ENCODE assay signal across 8 cellular contexts in the genomic region with DNA sequence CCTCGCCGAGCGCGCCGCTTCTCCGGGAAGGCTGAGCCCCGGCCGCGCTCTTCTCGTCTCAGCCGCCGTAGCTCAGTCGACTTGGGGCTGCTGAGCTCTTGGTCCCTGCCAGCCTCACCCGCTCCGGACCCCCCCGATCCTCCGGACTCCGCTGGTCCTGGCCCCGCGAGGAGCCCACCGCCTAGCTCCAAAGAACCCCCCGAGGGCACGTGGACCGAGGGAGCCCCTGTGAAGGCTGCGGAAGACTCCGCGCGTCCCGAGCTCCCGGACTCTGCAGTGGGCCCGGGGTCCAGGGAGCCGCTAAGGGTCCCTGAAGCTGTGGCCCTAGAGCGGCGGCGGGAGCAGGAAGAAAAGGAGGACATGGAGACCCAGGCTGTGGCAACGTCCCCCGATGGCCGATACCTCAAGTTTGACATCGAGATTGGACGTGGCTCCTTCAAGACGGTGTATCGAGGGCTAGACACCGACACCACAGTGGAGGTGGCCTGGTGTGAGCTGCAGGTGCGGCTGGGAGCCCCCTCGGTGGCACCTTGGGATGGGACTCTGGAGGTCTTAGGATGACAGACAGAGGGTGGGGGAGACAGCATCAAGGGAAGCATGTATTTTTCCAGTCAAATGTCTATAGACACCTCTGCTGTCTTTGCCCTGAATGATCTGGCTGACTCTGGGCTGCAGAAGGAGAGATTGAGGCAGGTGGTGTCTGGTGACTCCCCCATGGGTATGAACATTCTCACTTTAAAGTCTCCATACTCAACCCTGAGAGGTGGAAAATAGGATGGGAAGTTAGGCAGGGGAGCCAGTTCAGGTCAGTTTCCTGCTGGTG. TPM values are rescaled to one million over a fixed set of nuclear protein-coding genes. Genes with fewer than 3 reads are reported as not detected.
DNase-seq lines count a peak whose midpoint lies in the region; ATAC-seq and TF ChIP-seq lines count a peak whose summit lies in the region.

No MANE protein-coding gene starts in this region.

- TSS peak; percentile 36 for BruUV-seq in PC-3 (replicated peaks; lab: Mats Ljungman, UMichigan)

- no peak overlapping the region for H3K27ac Mint-ChIP-seq in neural progenitor cell
- H3K27ac Mint-ChIP-seq in activated T-helper 17 cell treated with anti-CD3 and anti-CD28 coated beads, Interleukin-2, amount 50 U/mL, for 72 hours, result no peak overlapping the region

- H3K36me3 ChIP-seq in BE2C, result peaks cover 12% of the 10 kb centered on the region
- peaks cover 13% of the 10 kb centered on the region for H3K36me3 ChIP-seq in PC-3 (ENCODE audit: low read depth, low read length)
- peaks cover 5% of the 10 kb centered on the region for H3K36me3 ChIP-seq in fibroblast of lung (ENCODE audit: control insufficient read depth, insufficient read depth, low read length)
- no peaks in the 10 kb centered on the region for H3K36me3 ChIP-seq in neural progenitor cell

- H3K9ac ChIP-seq in PC-3 (ENCODE audit: low read length) (peak overlapping the region; percentile 90), fibroblast of lung (ENCODE audit: insufficient read depth, low read length) (peak overlapping the region; percentile 37), neural progenitor cell (no peak overlapping the region)

- intact Hi-C loops in PC-3 (cut with micrococcal nuclease), result loop anchor here (5.0 kb wide), 1 partner anchor 41 kb away; a partner anchor contains a TSS

- peaks cover 55% of the 10 kb centered on the region for H3K27me3 ChIP-seq in BE2C
- H3K27me3 ChIP-seq in PC-3 (ENCODE audit: low read length), result no peaks in the 10 kb centered on the region
- peaks cover 10% of the 10 kb centered on the region for H3K27me3 ChIP-seq in fibroblast of lung (ENCODE audit: control insufficient read depth, insufficient read depth, low read length)
- H3K27me3 ChIP-seq in neural progenitor cell, result peaks cover 45% of the 10 kb centered on the region

- H3K4me1 ChIP-seq in BE2C, result no peaks in the 10 kb centered on the region
- H3K4me1 ChIP-seq in PC-3 (ENCODE audit: insufficient read depth, low read length), result peaks cover 32% of the 10 kb centered on the region
- peaks cover 19% of the 10 kb centered on the region for H3K4me1 ChIP-seq in fibroblast of lung (ENCODE audit: control insufficient read depth, extremely low read depth, insufficient read depth, low read length)
- no peaks in the 10 kb centered on the region for H3K4me1 ChIP-seq in neural progenitor cell

- H3K4me1 Mint-ChIP-seq in neural progenitor cell, result peaks cover 12% of the 10 kb centered on the region
- H3K4me1 Mint-ChIP-seq in activated T-helper 17 cell treated with anti-CD3 and anti-CD28 coated beads, Interleukin-2, amount 50 U/mL, for 72 hours, result peaks cover 22% of the 10 kb centered on the region

- no peaks in the 10 kb centered on the region for H4K20me1 ChIP-seq in PC-3 (ENCODE audit: low read length)
- no peaks in the 10 kb centered on the region for H4K20me1 ChIP-seq in fibroblast of lung (ENCODE audit: control insufficient read depth, extremely low read depth, insufficient read depth, low read length)
- H4K20me1 ChIP-seq in neural progenitor cell (ENCODE audit: low read depth), result peaks cover 18% of the 10 kb centered on the region

- CTCF ChIA-PET in PC-3 (lab: Charles Lee), result no interaction called here

- H3K27me3 Mint-ChIP-seq in neural progenitor cell (ENCODE audit: insufficient read depth, low read depth), result peaks cover 22% of the 10 kb centered on the region
- peaks cover 35% of the 10 kb centered on the region for H3K27me3 Mint-ChIP-seq in activated T-helper 17 cell treated with anti-CD3 and anti-CD28 coated beads, Interleukin-2, amount 50 U/mL, for 72 hours

- H3K4me2 ChIP-seq in PC-3 (ENCODE audit: low read length) (peak overlapping the region; percentile 93), fibroblast of lung (ENCODE audit: extremely low read depth, insufficient read depth, low read length) (peak overlapping the region; percentile 78), neural progenitor cell (peak overlapping the region; percentile 97)

- POLR2A ChIA-PET in PC-3 (lab: Charles Lee; ENCODE audit: unreplicated experiment), result interaction anchor here (0.6 to 0.7 kb wide), 2 partner anchors 8 to 16 kb away, joined by 4 to 8 read pairs; a partner anchor contains a TSS

- H3K9me3 ChIP-seq in BE2C, result peaks cover 4% of the 10 kb centered on the region
- no peaks in the 10 kb centered on the region for H3K9me3 ChIP-seq in PC-3 (ENCODE audit: low read length)
- no peaks in the 10 kb centered on the region for H3K9me3 ChIP-seq in fibroblast of lung (ENCODE audit: control insufficient read depth, insufficient read depth, low read depth, low read length)
- no peaks in the 10 kb centered on the region for H3K9me3 ChIP-seq in neural progenitor cell (ENCODE audit: low read depth)

- H3F3A ChIP-seq in PC-3 (ENCODE audit: low read length, unreplicated experiment) (no peaks in the 10 kb centered on the region), neural progenitor cell (ENCODE audit: low read depth) (peaks cover 22% of the 10 kb centered on the region)

- H3K36me3 Mint-ChIP-seq in neural progenitor cell, result peaks cover 8% of the 10 kb centered on the region
- peaks cover 45% of the 10 kb centered on the region for H3K36me3 Mint-ChIP-seq in activated T-helper 17 cell treated with anti-CD3 and anti-CD28 coated beads, Interleukin-2, amount 50 U/mL, for 72 hours (ENCODE audit: low read depth)

- no peak for ATAC-seq in PC-3
- ATAC-seq in activated T-helper 17 cell treated with anti-CD3 and anti-CD28 coated beads, Interleukin-2, amount 50 U/mL, for 72 hours (replicated peaks), result no peak
- no peak for ATAC-seq in GM21825 (IDR thresholded peaks at IDR 0.05; ENCODE audit: unreplicated experiment)

- peak overlapping the region; percentile 80 for H3K4me3 Mint-ChIP-seq in neural progenitor cell
- H3K4me3 Mint-ChIP-seq in activated T-helper 17 cell treated with anti-CD3 and anti-CD28 coated beads, Interleukin-2, amount 50 U/mL, for 72 hours, result no peak overlapping the region

- H3K9me2 ChIP-seq in PC-3 (replicated peaks; ENCODE audit: low read length), result no peaks in the 10 kb centered on the region

- H2AFZ ChIP-seq in PC-3 (ENCODE audit: low read length), result 0 out of 2 replicates have a peak overlapping the region, but pooled peaks have one; percentile 42
- H2AFZ ChIP-seq in fibroblast of lung (ENCODE audit: low read length), result peak overlapping the region; percentile 33
- peak overlapping the region; percentile 48 for H2AFZ ChIP-seq in neural progenitor cell (replicated peaks)

- peaks cover 53% of the 10 kb centered on the region for H3K79me2 ChIP-seq in PC-3 (ENCODE audit: low read length)
- H3K79me2 ChIP-seq in fibroblast of lung (ENCODE audit: control insufficient read depth, insufficient read depth, low read length), result no peaks in the 10 kb centered on the region
- H3K79me2 ChIP-seq in neural progenitor cell (ENCODE audit: low read depth), result no peaks in the 10 kb centered on the region

- DNase-seq in BE2C (no peak), PC-3 (no peak), fibroblast of lung (ENCODE audit: low read depth in 2 of 2) (no peak), neural progenitor cell (ENCODE audit: low spot score) (peak; percentile 62), DMS79 (lab: John Stamatoyannopoulos, UW) (no peak), COLO829 (ENCODE audit: low spot score) (no peak)

- H3K9me3 Mint-ChIP-seq in neural progenitor cell, result no peaks in the 10 kb centered on the region
- no peaks in the 10 kb centered on the region for H3K9me3 Mint-ChIP-seq in activated T-helper 17 cell treated with anti-CD3 and anti-CD28 coated beads, Interleukin-2, amount 50 U/mL, for 72 hours

- no peak for TF ChIP-seq CTCF in BE2C (IDR thresholded peaks at IDR 0.05; ENCODE audit: low read depth, low read length)
- TF ChIP-seq CTCF in PC-3 (conservative IDR thresholded peaks at IDR 0.05; ENCODE audit: low read depth, low read length), result no peak
- TF ChIP-seq CTCF in fibroblast of lung (conservative IDR thresholded peaks at IDR 0.05 in 1 of 2, IDR thresholded peaks at IDR 0.05 in 1 of 2; ENCODE audit: low read depth in 1 of 2, low read length in 2 of 2), result no peak
- no peak for TF ChIP-seq CTCF in neural progenitor cell (IDR thresholded peaks at IDR 0.05)

- H3K4me3 ChIP-seq in BE2C (ENCODE audit: low read depth, low read length) (peak overlapping the region; percentile 45), PC-3 (ENCODE audit: low read length) (peak overlapping the region; percentile 99), fibroblast of lung (replicated peaks in 1 of 4; ENCODE audit: control extremely low read depth in 1 of 4, insufficient read depth in 1 of 4, low read depth in 3 of 4, low read length in 4 of 4) (peak overlapping the region; percentile 46 to 57 (median 52)), neural progenitor cell (peak overlapping the region; percentile 68)

- peak overlapping the region; percentile 89 for H3K27ac ChIP-seq in PC-3 (ENCODE audit: low read length)
- H3K27ac ChIP-seq in fibroblast of lung (ENCODE audit: insufficient read depth, low read length), result peak overlapping the region; percentile 20
- no peak overlapping the region for H3K27ac ChIP-seq in neural progenitor cell

RNA-seq across cellular contexts. Expression of a gene that starts 0.6 kb away (rescaled TPM):
- 1.5 TPM for polyA plus RNA-seq in BE2C (2012; ENCODE audit: insufficient read depth, insufficient read length, low read depth)
- total RNA-seq in PC-3 (2014; rRNA removed), result 13.0 and 17.4 TPM in 2 replicates
- total RNA-seq in fibroblast of lung, result under 0.01 and 0.51 TPM in 2 replicates
- 0.35 and 0.84 TPM in 2 replicates for polyA plus RNA-seq in fibroblast of lung
- polyA plus RNA-seq in fibroblast of lung (2012), result 1.7 and 2.3 TPM in 2 replicates
- 3.1 and 5.3 TPM in 2 replicates for polyA minus RNA-seq in fibroblast of lung (ENCODE audit: low replicate concordance)
- total RNA-seq in neural progenitor cell (ENCODE audit: low replicate concordance), result 0.12 TPM in 1 of 2 replicates, not detected in the other
- total RNA-seq in activated T-helper 17 cell treated with anti-CD3 and anti-CD28 coated beads, Interleukin-2, amount 50 U/mL, for 72 hours, result 1 to 10 TPM in 1 of 2 donors, under 1 TPM in 1; 0.41 to 1.5 TPM

RNA-seq across cellular contexts. Expression of a gene that starts 7.8 kb away (rescaled TPM):
- 180 TPM for polyA plus RNA-seq in BE2C (2012; ENCODE audit: insufficient read depth, insufficient read length, low read depth)
- 56.7 and 62.0 TPM in 2 replicates for total RNA-seq in PC-3 (2014; rRNA removed)
- 43.6 and 44.7 TPM in 2 replicates for total RNA-seq in fibroblast of lung
- polyA plus RNA-seq in fibroblast of lung, result 92.7 and 121 TPM in 2 replicates
- polyA plus RNA-seq in fibroblast of lung (2012), result 77.9 and 98.9 TPM in 2 replicates
- polyA minus RNA-seq in fibroblast of lung (ENCODE audit: low replicate concordance), result 40.8 and 74.3 TPM in 2 replicates
- 77.5 and 114 TPM in 2 replicates for total RNA-seq in neural progenitor cell (ENCODE audit: low replicate concordance)
- total RNA-seq in activated T-helper 17 cell treated with anti-CD3 and anti-CD28 coated beads, Interleukin-2, amount 50 U/mL, for 72 hours, result 10 to 100 TPM; 39.3 to 47.5 TPM

RNA-seq across cellular contexts. Expression of a gene that starts 17.5 kb away (rescaled TPM):
- polyA plus RNA-seq in BE2C (2012; ENCODE audit: insufficient read depth, insufficient read length, low read depth), result 112 TPM
- total RNA-seq in PC-3 (2014; rRNA removed), result 44.6 and 49.6 TPM in 2 replicates
- total RNA-seq in fibroblast of lung, result 53.5 and 59.8 TPM in 2 replicates
- polyA plus RNA-seq in fibroblast of lung, result 80.3 and 97.1 TPM in 2 replicates
- 104 and 125 TPM in 2 replicates for polyA plus RNA-seq in fibroblast of lung (2012)
- 60.9 and 79.8 TPM in 2 replicates for polyA minus RNA-seq in fibroblast of lung (ENCODE audit: low replicate concordance)
- total RNA-seq in neural progenitor cell (ENCODE audit: low replicate concordance), result 61.2 and 74.5 TPM in 2 replicates
- 10 to 100 TPM; 18.6 to 31.2 TPM for total RNA-seq in activated T-helper 17 cell treated with anti-CD3 and anti-CD28 coated beads, Interleukin-2, amount 50 U/mL, for 72 hours

RNA-seq across cellular contexts. Expression of a gene that starts 17.6 kb away (rescaled TPM):
- polyA plus RNA-seq in BE2C (2012; ENCODE audit: insufficient read depth, insufficient read length, low read depth), result 0.85 TPM
- not detected in 2 replicates for total RNA-seq in PC-3 (2014; rRNA removed)
- total RNA-seq in fibroblast of lung, result 0.26 and 0.66 TPM in 2 replicates
- 0.14 TPM in 1 of 2 replicates, not detected in the other for polyA plus RNA-seq in fibroblast of lung
- 0.27 and 0.51 TPM in 2 replicates for polyA plus RNA-seq in fibroblast of lung (2012)
- polyA minus RNA-seq in fibroblast of lung (ENCODE audit: low replicate concordance), result not detected in 2 replicates
- total RNA-seq in neural progenitor cell (ENCODE audit: low replicate concordance), result 0.06 TPM in 1 of 2 replicates, not detected in the other
- total RNA-seq in activated T-helper 17 cell treated with anti-CD3 and anti-CD28 coated beads, Interleukin-2, amount 50 U/mL, for 72 hours, result under 1 TPM in 1 of 2 donors, not detected in 1; 0.24 TPM

RNA-seq across cellular contexts. Expression of a gene that starts 20.0 kb away (rescaled TPM):
- 66.7 TPM for polyA plus RNA-seq in BE2C (2012; ENCODE audit: insufficient read depth, insufficient read length, low read depth)
- total RNA-seq in PC-3 (2014; rRNA removed) (not detected in 2 replicates), fibroblast of lung (0.17 and 0.26 TPM in 2 replicates), neural progenitor cell (ENCODE audit: low replicate concordance) (0.51 and 5.8 TPM in 2 replicates)
- polyA plus RNA-seq in fibroblast of lung, result 0.17 and 0.45 TPM in 2 replicates
- polyA plus RNA-seq in fibroblast of lung (2012), result 0.36 and 0.43 TPM in 2 replicates
- 1.5 and 10.0 TPM in 2 replicates for polyA minus RNA-seq in fibroblast of lung (ENCODE audit: low replicate concordance)
- total RNA-seq in activated T-helper 17 cell treated with anti-CD3 and anti-CD28 coated beads, Interleukin-2, amount 50 U/mL, for 72 hours, result not detected

Comparison
In these comparisons a context has a peak if more than half of its experiments do, and no peak if none do; other contexts are left out.
1. H3K4me3 ChIP-seq: peak in every context shown above with its lines; median percentile 99 in PC-3; 68 in neural progenitor cell; 52 in fibroblast of lung; 45 in BE2C.